1 cellular context compared by ENCODE assay signal in the genomic region with DNA sequence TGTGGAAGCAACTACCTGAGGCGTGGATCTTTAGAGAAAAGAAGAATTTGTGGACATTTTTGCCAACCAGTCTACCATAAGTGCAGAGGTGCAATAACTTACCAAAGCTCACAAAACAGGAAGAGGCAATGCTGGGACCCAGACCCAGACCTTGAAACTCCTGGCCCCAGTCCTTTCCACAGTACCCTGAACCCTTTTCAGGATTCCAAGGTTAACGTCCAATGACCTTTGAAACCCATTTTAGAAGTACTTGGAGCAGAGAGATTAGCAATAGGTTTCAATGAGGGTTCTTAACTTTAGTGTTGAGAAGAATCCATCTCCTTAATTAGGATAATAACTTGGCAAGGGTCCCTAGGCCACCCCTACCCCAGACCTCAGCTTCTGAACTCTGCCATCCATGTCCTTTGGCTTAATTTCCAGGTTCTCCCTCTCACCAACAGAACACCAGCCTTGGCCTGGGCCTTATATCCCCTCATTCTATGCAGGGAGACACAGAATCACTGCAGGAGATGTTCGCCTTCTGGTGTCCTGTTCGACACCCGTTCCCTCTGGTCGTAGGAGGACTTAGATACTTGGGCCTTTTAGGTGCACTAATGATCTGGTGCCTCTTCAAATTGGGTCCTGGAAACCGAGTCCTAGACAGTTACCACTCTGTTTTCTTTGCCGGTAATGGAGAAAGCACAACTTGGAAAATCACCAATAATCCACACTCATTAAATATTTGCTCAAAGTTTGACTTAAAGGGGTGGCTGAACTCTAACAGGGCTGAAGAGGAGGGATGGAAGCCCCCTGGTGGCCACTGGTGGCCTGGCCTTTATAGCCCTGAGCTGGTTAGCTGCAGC.
A peak's percentile ranks its signal among the peaks of the same experiment; 100 is the strongest.
TF ChIP-seq lines count a peak whose summit lies in the region.

No MANE protein-coding gene starts in this region.

TF ChIP-seq in HepG2, 621 proteins besides CTCF, POLR2A, EP300 and RAD21 (continued from another document and continues in another):
- TF ChIP-seq, protein P1, sequence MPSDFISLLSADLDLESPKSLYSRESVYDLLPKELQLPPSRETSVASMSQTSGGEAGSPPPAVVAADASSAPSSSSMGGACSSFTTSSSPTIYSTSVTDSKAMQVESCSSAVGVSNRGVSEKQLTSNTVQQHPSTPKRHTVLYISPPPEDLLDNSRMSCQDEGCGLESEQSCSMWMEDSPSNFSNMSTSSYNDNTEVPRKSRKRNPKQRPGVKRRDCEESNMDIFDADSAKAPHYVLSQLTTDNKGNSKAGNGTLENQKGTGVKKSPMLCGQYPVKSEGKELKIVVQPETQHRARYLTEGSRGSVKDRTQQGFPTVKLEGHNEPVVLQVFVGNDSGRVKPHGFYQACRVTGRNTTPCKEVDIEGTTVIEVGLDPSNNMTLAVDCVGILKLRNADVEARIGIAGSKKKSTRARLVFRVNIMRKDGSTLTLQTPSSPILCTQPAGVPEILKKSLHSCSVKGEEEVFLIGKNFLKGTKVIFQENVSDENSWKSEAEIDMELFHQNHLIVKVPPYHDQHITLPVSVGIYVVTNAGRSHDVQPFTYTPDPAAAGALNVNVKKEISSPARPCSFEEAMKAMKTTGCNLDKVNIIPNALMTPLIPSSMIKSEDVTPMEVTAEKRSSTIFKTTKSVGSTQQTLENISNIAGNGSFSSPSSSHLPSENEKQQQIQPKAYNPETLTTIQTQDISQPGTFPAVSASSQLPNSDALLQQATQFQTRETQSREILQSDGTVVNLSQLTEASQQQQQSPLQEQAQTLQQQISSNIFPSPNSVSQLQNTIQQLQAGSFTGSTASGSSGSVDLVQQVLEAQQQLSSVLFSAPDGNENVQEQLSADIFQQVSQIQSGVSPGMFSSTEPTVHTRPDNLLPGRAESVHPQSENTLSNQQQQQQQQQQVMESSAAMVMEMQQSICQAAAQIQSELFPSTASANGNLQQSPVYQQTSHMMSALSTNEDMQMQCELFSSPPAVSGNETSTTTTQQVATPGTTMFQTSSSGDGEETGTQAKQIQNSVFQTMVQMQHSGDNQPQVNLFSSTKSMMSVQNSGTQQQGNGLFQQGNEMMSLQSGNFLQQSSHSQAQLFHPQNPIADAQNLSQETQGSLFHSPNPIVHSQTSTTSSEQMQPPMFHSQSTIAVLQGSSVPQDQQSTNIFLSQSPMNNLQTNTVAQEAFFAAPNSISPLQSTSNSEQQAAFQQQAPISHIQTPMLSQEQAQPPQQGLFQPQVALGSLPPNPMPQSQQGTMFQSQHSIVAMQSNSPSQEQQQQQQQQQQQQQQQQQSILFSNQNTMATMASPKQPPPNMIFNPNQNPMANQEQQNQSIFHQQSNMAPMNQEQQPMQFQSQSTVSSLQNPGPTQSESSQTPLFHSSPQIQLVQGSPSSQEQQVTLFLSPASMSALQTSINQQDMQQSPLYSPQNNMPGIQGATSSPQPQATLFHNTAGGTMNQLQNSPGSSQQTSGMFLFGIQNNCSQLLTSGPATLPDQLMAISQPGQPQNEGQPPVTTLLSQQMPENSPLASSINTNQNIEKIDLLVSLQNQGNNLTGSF (CRISPR knock-in tag; IDR thresholded peaks at IDR 0.05), result no peak
- TF ChIP-seq ZNF12 (CRISPR knock-in tag; IDR thresholded peaks at IDR 0.05), result peak; percentile 64; the same call in 1 of the 2 replicates
- no peak for TF ChIP-seq ZNF383 (CRISPR knock-in tag; IDR thresholded peaks at IDR 0.05; ENCODE audit: borderline replicate concordance)
- no peak for TF ChIP-seq SP4 (CRISPR knock-in tag; IDR thresholded peaks at IDR 0.05)
- TF ChIP-seq KDM4B (CRISPR knock-in tag; IDR thresholded peaks at IDR 0.05), result 0 out of 2 replicates have a peak, but pooled peaks have one; percentile 70
- peak; percentile 62 for TF ChIP-seq JARID2 (CRISPR knock-in tag; IDR thresholded peaks at IDR 0.05; ENCODE audit: insufficient replicate concordance)
- TF ChIP-seq ZNF891 (CRISPR knock-in tag; IDR thresholded peaks at IDR 0.05), result no peak
- TF ChIP-seq, protein P2, sequence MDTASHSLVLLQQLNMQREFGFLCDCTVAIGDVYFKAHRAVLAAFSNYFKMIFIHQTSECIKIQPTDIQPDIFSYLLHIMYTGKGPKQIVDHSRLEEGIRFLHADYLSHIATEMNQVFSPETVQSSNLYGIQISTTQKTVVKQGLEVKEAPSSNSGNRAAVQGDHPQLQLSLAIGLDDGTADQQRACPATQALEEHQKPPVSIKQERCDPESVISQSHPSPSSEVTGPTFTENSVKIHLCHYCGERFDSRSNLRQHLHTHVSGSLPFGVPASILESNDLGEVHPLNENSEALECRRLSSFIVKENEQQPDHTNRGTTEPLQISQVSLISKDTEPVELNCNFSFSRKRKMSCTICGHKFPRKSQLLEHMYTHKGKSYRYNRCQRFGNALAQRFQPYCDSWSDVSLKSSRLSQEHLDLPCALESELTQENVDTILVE (CRISPR knock-in tag; IDR thresholded peaks at IDR 0.05), result peak; percentile 77
- TF ChIP-seq MIER3 (CRISPR knock-in tag; IDR thresholded peaks at IDR 0.05; ENCODE audit: borderline replicate concordance), result peak; percentile 79; the same call in 1 of the 2 replicates
- no peak for TF ChIP-seq PCBP1 (IDR thresholded peaks at IDR 0.05; ENCODE audit: borderline replicate concordance, low read depth, low read length)
- TF ChIP-seq KLF16 (CRISPR knock-in tag; IDR thresholded peaks at IDR 0.05), result peak in 1 of 2 experiments; percentile 81; a peak in 1 of 4 replicates
- TF ChIP-seq RXRB (CRISPR knock-in tag; IDR thresholded peaks at IDR 0.05; ENCODE audit: borderline replicate concordance), result peak; percentile 75
- TF ChIP-seq, protein P3, sequence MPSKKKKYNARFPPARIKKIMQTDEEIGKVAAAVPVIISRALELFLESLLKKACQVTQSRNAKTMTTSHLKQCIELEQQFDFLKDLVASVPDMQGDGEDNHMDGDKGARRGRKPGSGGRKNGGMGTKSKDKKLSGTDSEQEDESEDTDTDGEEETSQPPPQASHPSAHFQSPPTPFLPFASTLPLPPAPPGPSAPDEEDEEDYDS (CRISPR knock-in tag; IDR thresholded peaks at IDR 0.05), result peak; percentile 48; the same call in 1 of the 2 replicates
- TF ChIP-seq, protein P4, sequence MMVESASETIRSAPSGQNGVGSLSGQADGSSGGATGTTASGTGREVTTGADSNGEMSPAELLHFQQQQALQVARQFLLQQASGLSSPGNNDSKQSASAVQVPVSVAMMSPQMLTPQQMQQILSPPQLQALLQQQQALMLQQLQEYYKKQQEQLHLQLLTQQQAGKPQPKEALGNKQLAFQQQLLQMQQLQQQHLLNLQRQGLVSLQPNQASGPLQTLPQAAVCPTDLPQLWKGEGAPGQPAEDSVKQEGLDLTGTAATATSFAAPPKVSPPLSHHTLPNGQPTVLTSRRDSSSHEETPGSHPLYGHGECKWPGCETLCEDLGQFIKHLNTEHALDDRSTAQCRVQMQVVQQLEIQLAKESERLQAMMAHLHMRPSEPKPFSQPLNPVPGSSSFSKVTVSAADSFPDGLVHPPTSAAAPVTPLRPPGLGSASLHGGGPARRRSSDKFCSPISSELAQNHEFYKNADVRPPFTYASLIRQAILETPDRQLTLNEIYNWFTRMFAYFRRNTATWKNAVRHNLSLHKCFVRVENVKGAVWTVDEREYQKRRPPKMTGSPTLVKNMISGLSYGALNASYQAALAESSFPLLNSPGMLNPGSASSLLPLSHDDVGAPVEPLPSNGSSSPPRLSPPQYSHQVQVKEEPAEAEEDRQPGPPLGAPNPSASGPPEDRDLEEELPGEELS (CRISPR knock-in tag; IDR thresholded peaks at IDR 0.05), result 0 out of 2 replicates have a peak, but pooled peaks have one; percentile 29
- TF ChIP-seq RXRA (CRISPR knock-in tag; IDR thresholded peaks at IDR 0.05), result peak; percentile 50; the same call in 1 of the 2 replicates
- no peak for TF ChIP-seq ZNF775 (CRISPR knock-in tag; IDR thresholded peaks at IDR 0.05; ENCODE audit: borderline replicate concordance)
- TF ChIP-seq, protein P5, sequence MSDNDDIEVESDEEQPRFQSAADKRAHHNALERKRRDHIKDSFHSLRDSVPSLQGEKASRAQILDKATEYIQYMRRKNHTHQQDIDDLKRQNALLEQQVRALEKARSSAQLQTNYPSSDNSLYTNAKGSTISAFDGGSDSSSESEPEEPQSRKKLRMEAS (IDR thresholded peaks at IDR 0.05), result no peak
- no peak for TF ChIP-seq ZNF33A (CRISPR knock-in tag; IDR thresholded peaks at IDR 0.05; ENCODE audit: borderline replicate concordance)
- TF ChIP-seq, protein P6, sequence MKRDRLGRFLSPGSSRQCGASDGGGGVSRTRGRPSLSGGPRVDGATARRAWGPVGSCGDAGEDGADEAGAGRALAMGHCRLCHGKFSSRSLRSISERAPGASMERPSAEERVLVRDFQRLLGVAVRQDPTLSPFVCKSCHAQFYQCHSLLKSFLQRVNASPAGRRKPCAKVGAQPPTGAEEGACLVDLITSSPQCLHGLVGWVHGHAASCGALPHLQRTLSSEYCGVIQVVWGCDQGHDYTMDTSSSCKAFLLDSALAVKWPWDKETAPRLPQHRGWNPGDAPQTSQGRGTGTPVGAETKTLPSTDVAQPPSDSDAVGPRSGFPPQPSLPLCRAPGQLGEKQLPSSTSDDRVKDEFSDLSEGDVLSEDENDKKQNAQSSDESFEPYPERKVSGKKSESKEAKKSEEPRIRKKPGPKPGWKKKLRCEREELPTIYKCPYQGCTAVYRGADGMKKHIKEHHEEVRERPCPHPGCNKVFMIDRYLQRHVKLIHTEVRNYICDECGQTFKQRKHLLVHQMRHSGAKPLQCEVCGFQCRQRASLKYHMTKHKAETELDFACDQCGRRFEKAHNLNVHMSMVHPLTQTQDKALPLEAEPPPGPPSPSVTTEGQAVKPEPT (CRISPR knock-in tag; IDR thresholded peaks at IDR 0.05; ENCODE audit: low read depth), result no peak
- no peak for TF ChIP-seq ZBTB3 (CRISPR knock-in tag; IDR thresholded peaks at IDR 0.05; ENCODE audit: borderline replicate concordance, low read depth)
- TF ChIP-seq ZFX (CRISPR knock-in tag; IDR thresholded peaks at IDR 0.05; ENCODE audit: low read depth), result peak; percentile 37; the same call in 1 of the 2 replicates
- TF ChIP-seq, protein P7, sequence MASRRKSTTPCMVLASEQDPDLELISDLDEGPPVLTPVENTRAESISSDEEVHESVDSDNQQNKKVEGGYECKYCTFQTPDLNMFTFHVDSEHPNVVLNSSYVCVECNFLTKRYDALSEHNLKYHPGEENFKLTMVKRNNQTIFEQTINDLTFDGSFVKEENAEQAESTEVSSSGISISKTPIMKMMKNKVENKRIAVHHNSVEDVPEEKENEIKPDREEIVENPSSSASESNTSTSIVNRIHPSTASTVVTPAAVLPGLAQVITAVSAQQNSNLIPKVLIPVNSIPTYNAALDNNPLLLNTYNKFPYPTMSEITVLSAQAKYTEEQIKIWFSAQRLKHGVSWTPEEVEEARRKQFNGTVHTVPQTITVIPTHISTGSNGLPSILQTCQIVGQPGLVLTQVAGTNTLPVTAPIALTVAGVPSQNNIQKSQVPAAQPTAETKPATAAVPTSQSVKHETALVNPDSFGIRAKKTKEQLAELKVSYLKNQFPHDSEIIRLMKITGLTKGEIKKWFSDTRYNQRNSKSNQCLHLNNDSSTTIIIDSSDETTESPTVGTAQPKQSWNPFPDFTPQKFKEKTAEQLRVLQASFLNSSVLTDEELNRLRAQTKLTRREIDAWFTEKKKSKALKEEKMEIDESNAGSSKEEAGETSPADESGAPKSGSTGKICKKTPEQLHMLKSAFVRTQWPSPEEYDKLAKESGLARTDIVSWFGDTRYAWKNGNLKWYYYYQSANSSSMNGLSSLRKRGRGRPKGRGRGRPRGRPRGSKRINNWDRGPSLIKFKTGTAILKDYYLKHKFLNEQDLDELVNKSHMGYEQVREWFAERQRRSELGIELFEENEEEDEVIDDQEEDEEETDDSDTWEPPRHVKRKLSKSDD (CRISPR knock-in tag; IDR thresholded peaks at IDR 0.05; ENCODE audit: low read depth), result 0 out of 2 replicates have a peak, but pooled peaks have one; percentile 47
- TF ChIP-seq, protein P8, sequence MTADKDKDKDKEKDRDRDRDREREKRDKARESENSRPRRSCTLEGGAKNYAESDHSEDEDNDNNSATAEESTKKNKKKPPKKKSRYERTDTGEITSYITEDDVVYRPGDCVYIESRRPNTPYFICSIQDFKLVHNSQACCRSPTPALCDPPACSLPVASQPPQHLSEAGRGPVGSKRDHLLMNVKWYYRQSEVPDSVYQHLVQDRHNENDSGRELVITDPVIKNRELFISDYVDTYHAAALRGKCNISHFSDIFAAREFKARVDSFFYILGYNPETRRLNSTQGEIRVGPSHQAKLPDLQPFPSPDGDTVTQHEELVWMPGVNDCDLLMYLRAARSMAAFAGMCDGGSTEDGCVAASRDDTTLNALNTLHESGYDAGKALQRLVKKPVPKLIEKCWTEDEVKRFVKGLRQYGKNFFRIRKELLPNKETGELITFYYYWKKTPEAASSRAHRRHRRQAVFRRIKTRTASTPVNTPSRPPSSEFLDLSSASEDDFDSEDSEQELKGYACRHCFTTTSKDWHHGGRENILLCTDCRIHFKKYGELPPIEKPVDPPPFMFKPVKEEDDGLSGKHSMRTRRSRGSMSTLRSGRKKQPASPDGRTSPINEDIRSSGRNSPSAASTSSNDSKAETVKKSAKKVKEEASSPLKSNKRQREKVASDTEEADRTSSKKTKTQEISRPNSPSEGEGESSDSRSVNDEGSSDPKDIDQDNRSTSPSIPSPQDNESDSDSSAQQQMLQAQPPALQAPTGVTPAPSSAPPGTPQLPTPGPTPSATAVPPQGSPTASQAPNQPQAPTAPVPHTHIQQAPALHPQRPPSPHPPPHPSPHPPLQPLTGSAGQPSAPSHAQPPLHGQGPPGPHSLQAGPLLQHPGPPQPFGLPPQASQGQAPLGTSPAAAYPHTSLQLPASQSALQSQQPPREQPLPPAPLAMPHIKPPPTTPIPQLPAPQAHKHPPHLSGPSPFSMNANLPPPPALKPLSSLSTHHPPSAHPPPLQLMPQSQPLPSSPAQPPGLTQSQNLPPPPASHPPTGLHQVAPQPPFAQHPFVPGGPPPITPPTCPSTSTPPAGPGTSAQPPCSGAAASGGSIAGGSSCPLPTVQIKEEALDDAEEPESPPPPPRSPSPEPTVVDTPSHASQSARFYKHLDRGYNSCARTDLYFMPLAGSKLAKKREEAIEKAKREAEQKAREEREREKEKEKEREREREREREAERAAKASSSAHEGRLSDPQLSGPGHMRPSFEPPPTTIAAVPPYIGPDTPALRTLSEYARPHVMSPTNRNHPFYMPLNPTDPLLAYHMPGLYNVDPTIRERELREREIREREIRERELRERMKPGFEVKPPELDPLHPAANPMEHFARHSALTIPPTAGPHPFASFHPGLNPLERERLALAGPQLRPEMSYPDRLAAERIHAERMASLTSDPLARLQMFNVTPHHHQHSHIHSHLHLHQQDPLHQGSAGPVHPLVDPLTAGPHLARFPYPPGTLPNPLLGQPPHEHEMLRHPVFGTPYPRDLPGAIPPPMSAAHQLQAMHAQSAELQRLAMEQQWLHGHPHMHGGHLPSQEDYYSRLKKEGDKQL (CRISPR knock-in tag; IDR thresholded peaks at IDR 0.05; ENCODE audit: low read depth), result no peak
- TF ChIP-seq, protein P9, sequence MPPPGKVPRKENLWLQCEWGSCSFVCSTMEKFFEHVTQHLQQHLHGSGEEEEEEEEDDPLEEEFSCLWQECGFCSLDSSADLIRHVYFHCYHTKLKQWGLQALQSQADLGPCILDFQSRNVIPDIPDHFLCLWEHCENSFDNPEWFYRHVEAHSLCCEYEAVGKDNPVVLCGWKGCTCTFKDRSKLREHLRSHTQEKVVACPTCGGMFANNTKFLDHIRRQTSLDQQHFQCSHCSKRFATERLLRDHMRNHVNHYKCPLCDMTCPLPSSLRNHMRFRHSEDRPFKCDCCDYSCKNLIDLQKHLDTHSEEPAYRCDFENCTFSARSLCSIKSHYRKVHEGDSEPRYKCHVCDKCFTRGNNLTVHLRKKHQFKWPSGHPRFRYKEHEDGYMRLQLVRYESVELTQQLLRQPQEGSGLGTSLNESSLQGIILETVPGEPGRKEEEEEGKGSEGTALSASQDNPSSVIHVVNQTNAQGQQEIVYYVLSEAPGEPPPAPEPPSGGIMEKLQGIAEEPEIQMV (CRISPR knock-in tag; IDR thresholded peaks at IDR 0.05; ENCODE audit: low read depth), result 0 out of 2 replicates have a peak, but pooled peaks have one; percentile 52
- TF ChIP-seq HMG20B (CRISPR knock-in tag; conservative IDR thresholded peaks at IDR 0.05), result peak; percentile 48; the same call in 1 of the 2 replicates
- TF ChIP-seq ZNF766 (CRISPR knock-in tag; IDR thresholded peaks at IDR 0.05; ENCODE audit: borderline replicate concordance), result no peak
- TF ChIP-seq NFKBIZ (CRISPR knock-in tag; IDR thresholded peaks at IDR 0.05), result no peak
